In genomic region chr1:28736450-28737244, GRCh38 we compare ENCODE assay signal across 8 cellular contexts. TPM values are rescaled to one million over a fixed set of nuclear protein-coding genes. Genes with fewer than 3 reads are reported as not detected.
DNase-seq lines count a peak whose midpoint lies in the region; ATAC-seq, FAIRE-seq and TF ChIP-seq lines count a peak whose summit lies in the region.

Gene YTHDF2 (plus strand): TSS chr1:28736940. CDS start chr1:28737121, 181 bp downstream.

- peak; percentile 77 for TF ChIP-seq POLR2A in breast epithelium (IDR thresholded peaks at IDR 0.05)

- H3K9me3 ChIP-seq in breast epithelium (no peaks in the 10 kb centered on the region), iPS-20b (ENCODE audit: insufficient read depth, low read depth, low read length) (no peaks in the 10 kb centered on the region), small intestine (ENCODE audit: control insufficient read depth, low read depth) (no peaks in the 10 kb centered on the region)

- TF ChIP-seq CTCF in VCaP (conservative IDR thresholded peaks at IDR 0.05) (peak; percentile 95), breast epithelium (IDR thresholded peaks at IDR 0.05) (peak; percentile 69 to 95 (median 93))

- peak; percentile 89 for ATAC-seq in GM18868 (IDR thresholded peaks at IDR 0.05; ENCODE audit: unreplicated experiment)
- peak; percentile 85 for ATAC-seq in HG03108 (IDR thresholded peaks at IDR 0.05; ENCODE audit: unreplicated experiment)

- H3K27me3 ChIP-seq in breast epithelium (no peaks in the 10 kb centered on the region), iPS-20b (ENCODE audit: insufficient read depth, low read length) (no peaks in the 10 kb centered on the region), small intestine (ENCODE audit: control insufficient read depth in 2 of 2, insufficient read depth in 2 of 2, low read length in 2 of 2) (no peaks in the 10 kb centered on the region)

- H3K4me3 ChIP-seq in breast epithelium: peak within 1 kb of the TSS; percentile 82 to 98 (median 93)
- peak within 1 kb of the TSS; percentile 98 for H3K4me3 ChIP-seq in iPS-20b (ENCODE audit: low read length)
- peak within 1 kb of the TSS; percentile 93 to 98 for H3K4me3 ChIP-seq in small intestine (ENCODE audit: low read depth in 1 of 2, low read length in 2 of 2)

- H3K27ac ChIP-seq in VCaP: peak within 1 kb of the TSS; percentile 98
- H3K27ac ChIP-seq in breast epithelium: peak within 1 kb of the TSS; percentile 94 to 97
- peak within 1 kb of the TSS; percentile 92 for H3K27ac ChIP-seq in iPS-20b (ENCODE audit: low read length)
- peak within 1 kb of the TSS; percentile 96 to 98 for H3K27ac ChIP-seq in small intestine (ENCODE audit: low read depth in 1 of 2, low read length in 1 of 2)

- H3K9ac ChIP-seq in iPS-20b (ENCODE audit: low read depth, low read length): peak within 1 kb of the TSS; percentile 99

- in situ Hi-C loops in ACHN (cut with HindIII; ENCODE audit: low pct_ligation_motif_present, low pct_unique_long_range_greater_than_20kb, low sequenced_read_pairs): no loop called here

- intact Hi-C loops in breast epithelium (cut with DNase I; ENCODE audit: low total_unique reads): no loop called here

- no peak for FAIRE-seq in small intestine (lab: Jason Lieb, UNC)

- H3K4me1 ChIP-seq in breast epithelium (peaks cover 0 to 14% of the 10 kb centered on the region in 2 donors), iPS-20b (ENCODE audit: insufficient read depth, low read length) (peaks cover 12% of the 10 kb centered on the region), small intestine (ENCODE audit: control insufficient read depth in 2 of 2, insufficient read depth in 1 of 2, low read depth in 1 of 2, low read length in 1 of 2) (peaks cover 0 to 14% of the 10 kb centered on the region in 2 donors)

- DNase-seq in ACHN (peak; percentile 94), NCI-H2196 (lab: John Stamatoyannopoulos, UW; ENCODE audit: unreplicated experiment) (peak; percentile 98), breast epithelium (ENCODE audit: low spot score in 2 of 2) (peak; percentile 95 to 96), small intestine (peak; percentile 97)

- H3K36me3 ChIP-seq in breast epithelium (no peaks in the 10 kb centered on the region), iPS-20b (ENCODE audit: insufficient read depth, low read depth, low read length) (peaks cover 39% of the 10 kb centered on the region), small intestine (ENCODE audit: control insufficient read depth in 2 of 2, insufficient read depth in 2 of 2, low read length in 2 of 2) (peaks cover 0 to 6% of the 10 kb centered on the region in 2 donors)

- 0% methylated on average over 53 to 83 of the region's 83 CpGs for WGBS in small intestine, 3 donors

RNA-seq across cellular contexts. Expression of gene YTHDF2, which starts in this region (rescaled TPM):
- 10 to 100 TPM; 43.5 to 74.1 (median 66.5) TPM for total RNA-seq in breast epithelium
- 10 to 100 TPM; 39.1 to 45.4 (median 42.2) TPM for polyA plus RNA-seq in small intestine

Comparison
In these comparisons a context has a peak if more than half of its experiments do, and no peak if none do; other contexts are left out.
1. Peak in every context shown above with its lines: DNase-seq, ATAC-seq, H3K4me3 ChIP-seq and H3K27ac ChIP-seq.